ENCODE assay signal across 1 cellular context in the genomic region with DNA sequence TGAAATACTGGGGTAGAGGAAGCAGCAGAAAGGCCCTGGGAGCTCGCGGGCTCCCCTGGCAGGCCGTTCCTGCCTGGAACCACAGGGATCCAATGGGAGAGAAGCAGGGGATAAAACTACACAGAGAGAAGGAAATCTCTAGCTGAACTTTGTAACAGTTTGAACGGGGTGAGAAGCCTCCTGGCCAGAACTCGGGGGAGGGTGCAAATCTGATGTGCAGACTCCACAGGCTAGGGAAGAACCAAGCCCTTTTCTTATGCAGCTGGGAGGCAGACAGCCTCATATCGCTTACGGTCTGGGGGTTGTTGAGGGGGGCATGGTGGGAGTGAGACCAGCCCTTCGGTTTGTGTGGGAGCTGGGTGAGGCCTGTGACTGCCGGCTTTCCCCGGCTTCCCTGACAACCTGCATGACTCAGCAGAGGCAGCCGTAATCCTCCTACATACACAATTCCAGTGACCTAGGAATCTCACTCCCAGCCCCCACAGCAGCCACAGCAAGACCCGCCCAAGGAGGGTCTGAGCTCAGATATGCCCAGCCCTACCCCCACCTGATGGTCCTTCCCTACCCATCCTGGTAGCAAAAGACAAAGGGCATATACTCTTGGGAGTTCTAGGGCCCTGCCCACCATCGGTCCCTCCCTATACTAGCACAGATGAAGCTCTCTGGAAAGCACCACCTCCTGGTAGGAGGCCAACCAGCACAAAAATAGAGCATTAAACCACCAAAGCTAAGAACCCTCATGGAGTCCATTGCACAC.
TF ChIP-seq lines count a peak whose summit lies in the region.

No MANE protein-coding gene starts in this region.

TF ChIP-seq in GM23338, 12 proteins besides CTCF, POLR2A, EP300 and RAD21 (continued from another document):
- TF ChIP-seq, protein P1, sequence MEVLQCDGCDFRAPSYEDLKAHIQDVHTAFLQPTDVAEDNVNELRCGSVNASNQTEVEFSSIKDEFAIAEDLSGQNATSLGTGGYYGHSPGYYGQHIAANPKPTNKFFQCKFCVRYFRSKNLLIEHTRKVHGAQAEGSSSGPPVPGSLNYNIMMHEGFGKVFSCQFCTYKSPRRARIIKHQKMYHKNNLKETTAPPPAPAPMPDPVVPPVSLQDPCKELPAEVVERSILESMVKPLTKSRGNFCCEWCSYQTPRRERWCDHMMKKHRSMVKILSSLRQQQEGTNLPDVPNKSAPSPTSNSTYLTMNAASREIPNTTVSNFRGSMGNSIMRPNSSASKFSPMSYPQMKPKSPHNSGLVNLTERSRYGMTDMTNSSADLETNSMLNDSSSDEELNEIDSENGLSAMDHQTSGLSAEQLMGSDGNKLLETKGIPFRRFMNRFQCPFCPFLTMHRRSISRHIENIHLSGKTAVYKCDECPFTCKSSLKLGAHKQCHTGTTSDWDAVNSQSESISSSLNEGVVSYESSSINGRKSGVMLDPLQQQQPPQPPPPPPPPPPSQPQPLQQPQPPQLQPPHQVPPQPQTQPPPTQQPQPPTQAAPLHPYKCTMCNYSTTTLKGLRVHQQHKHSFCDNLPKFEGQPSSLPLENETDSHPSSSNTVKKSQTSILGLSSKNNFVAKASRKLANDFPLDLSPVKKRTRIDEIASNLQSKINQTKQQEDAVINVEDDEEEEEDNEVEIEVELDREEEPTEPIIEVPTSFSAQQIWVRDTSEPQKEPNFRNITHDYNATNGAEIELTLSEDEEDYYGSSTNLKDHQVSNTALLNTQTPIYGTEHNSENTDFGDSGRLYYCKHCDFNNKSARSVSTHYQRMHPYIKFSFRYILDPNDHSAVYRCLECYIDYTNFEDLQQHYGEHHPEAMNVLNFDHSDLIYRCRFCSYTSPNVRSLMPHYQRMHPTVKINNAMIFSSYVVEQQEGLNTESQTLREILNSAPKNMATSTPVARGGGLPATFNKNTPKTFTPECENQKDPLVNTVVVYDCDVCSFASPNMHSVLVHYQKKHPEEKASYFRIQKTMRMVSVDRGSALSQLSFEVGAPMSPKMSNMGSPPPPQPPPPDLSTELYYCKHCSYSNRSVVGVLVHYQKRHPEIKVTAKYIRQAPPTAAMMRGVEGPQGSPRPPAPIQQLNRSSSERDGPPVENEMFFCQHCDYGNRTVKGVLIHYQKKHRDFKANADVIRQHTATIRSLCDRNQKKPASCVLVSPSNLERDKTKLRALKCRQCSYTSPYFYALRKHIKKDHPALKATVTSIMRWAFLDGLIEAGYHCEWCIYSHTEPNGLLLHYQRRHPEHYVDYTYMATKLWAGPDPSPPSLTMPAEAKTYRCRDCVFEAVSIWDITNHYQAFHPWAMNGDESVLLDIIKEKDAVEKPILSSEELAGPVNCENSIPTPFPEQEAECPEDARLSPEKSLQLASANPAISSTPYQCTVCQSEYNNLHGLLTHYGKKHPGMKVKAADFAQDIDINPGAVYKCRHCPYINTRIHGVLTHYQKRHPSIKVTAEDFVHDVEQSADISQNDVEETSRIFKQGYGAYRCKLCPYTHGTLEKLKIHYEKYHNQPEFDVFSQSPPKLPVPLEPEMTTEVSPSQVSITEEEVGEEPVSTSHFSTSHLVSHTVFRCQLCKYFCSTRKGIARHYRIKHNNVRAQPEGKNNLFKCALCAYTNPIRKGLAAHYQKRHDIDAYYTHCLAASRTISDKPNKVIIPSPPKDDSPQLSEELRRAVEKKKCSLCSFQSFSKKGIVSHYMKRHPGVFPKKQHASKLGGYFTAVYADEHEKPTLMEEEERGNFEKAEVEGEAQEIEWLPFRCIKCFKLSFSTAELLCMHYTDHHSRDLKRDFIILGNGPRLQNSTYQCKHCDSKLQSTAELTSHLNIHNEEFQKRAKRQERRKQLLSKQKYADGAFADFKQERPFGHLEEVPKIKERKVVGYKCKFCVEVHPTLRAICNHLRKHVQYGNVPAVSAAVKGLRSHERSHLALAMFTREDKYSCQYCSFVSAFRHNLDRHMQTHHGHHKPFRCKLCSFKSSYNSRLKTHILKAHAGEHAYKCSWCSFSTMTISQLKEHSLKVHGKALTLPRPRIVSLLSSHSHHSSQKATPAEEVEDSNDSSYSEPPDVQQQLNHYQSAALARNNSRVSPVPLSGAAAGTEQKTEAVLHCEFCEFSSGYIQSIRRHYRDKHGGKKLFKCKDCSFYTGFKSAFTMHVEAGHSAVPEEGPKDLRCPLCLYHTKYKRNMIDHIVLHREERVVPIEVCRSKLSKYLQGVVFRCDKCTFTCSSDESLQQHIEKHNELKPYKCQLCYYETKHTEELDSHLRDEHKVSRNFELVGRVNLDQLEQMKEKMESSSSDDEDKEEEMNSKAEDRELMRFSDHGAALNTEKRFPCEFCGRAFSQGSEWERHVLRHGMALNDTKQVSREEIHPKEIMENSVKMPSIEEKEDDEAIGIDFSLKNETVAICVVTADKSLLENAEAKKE (CRISPR knock-in tag; IDR thresholded peaks at IDR 0.05) = no peak
- no peak for TF ChIP-seq NANOG (IDR thresholded peaks at IDR 0.05; ENCODE audit: borderline replicate concordance)
- no peak for TF ChIP-seq STAT1 (IDR thresholded peaks at IDR 0.05; ENCODE audit: unreplicated experiment)
TF ChIP-seq in GM23338: peak in this region for 0.
